2 cellular contexts compared by ENCODE assay signal in the genomic region with DNA sequence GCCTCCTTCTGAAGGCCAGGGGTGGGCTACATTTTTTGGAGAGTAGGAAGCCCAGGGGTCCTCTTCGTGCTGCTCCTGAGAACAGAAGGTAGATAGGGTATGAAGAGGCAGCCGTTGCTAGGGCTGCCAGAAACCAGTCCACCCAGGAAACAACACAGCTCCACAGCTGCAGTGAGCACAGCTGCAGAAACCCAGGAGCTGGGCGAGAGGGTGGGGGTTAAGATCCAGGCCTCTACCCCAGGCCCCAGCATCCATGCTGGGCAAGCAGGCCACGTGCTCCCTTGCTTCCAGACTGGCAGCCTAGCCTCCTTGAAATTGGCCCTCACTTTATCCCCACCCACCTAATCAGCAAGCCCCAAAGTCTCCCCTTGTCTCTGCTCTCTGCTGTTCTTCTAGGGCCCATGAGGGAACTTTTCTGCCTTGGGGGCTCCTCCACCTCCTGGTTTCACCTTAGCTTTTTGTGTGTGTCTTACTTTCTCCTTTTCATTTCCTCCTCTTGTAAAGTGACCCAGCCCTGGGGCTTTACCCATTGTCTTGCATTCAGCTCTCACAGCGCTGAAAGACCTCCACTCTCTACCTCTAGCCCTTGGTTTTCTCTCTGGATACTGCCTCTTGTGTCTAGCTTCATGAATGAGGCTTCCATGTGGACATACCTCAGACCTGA.
TF ChIP-seq lines count a peak whose summit lies in the region.

No MANE protein-coding gene starts in this region.

TF ChIP-seq in GM23338, 12 proteins besides CTCF, POLR2A, EP300 and RAD21:
- TF ChIP-seq, protein P1, sequence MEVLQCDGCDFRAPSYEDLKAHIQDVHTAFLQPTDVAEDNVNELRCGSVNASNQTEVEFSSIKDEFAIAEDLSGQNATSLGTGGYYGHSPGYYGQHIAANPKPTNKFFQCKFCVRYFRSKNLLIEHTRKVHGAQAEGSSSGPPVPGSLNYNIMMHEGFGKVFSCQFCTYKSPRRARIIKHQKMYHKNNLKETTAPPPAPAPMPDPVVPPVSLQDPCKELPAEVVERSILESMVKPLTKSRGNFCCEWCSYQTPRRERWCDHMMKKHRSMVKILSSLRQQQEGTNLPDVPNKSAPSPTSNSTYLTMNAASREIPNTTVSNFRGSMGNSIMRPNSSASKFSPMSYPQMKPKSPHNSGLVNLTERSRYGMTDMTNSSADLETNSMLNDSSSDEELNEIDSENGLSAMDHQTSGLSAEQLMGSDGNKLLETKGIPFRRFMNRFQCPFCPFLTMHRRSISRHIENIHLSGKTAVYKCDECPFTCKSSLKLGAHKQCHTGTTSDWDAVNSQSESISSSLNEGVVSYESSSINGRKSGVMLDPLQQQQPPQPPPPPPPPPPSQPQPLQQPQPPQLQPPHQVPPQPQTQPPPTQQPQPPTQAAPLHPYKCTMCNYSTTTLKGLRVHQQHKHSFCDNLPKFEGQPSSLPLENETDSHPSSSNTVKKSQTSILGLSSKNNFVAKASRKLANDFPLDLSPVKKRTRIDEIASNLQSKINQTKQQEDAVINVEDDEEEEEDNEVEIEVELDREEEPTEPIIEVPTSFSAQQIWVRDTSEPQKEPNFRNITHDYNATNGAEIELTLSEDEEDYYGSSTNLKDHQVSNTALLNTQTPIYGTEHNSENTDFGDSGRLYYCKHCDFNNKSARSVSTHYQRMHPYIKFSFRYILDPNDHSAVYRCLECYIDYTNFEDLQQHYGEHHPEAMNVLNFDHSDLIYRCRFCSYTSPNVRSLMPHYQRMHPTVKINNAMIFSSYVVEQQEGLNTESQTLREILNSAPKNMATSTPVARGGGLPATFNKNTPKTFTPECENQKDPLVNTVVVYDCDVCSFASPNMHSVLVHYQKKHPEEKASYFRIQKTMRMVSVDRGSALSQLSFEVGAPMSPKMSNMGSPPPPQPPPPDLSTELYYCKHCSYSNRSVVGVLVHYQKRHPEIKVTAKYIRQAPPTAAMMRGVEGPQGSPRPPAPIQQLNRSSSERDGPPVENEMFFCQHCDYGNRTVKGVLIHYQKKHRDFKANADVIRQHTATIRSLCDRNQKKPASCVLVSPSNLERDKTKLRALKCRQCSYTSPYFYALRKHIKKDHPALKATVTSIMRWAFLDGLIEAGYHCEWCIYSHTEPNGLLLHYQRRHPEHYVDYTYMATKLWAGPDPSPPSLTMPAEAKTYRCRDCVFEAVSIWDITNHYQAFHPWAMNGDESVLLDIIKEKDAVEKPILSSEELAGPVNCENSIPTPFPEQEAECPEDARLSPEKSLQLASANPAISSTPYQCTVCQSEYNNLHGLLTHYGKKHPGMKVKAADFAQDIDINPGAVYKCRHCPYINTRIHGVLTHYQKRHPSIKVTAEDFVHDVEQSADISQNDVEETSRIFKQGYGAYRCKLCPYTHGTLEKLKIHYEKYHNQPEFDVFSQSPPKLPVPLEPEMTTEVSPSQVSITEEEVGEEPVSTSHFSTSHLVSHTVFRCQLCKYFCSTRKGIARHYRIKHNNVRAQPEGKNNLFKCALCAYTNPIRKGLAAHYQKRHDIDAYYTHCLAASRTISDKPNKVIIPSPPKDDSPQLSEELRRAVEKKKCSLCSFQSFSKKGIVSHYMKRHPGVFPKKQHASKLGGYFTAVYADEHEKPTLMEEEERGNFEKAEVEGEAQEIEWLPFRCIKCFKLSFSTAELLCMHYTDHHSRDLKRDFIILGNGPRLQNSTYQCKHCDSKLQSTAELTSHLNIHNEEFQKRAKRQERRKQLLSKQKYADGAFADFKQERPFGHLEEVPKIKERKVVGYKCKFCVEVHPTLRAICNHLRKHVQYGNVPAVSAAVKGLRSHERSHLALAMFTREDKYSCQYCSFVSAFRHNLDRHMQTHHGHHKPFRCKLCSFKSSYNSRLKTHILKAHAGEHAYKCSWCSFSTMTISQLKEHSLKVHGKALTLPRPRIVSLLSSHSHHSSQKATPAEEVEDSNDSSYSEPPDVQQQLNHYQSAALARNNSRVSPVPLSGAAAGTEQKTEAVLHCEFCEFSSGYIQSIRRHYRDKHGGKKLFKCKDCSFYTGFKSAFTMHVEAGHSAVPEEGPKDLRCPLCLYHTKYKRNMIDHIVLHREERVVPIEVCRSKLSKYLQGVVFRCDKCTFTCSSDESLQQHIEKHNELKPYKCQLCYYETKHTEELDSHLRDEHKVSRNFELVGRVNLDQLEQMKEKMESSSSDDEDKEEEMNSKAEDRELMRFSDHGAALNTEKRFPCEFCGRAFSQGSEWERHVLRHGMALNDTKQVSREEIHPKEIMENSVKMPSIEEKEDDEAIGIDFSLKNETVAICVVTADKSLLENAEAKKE (CRISPR knock-in tag; IDR thresholded peaks at IDR 0.05): peak; percentile 59; the same call in 1 of the 2 replicates
- no peak for TF ChIP-seq CREB1 (CRISPR knock-in tag; IDR thresholded peaks at IDR 0.05; ENCODE audit: low read depth)

TF ChIP-seq in GM12878, 131 proteins besides CTCF, POLR2A, EP300 and RAD21:
- TF ChIP-seq, protein P2, sequence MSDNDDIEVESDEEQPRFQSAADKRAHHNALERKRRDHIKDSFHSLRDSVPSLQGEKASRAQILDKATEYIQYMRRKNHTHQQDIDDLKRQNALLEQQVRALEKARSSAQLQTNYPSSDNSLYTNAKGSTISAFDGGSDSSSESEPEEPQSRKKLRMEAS (IDR thresholded peaks at IDR 0.05; ENCODE audit: low read depth, low read length): no peak
- TF ChIP-seq BHLHE40 (IDR thresholded peaks at IDR 0.05; ENCODE audit: borderline replicate concordance in 1 of 2, low read depth in 2 of 2, low read length in 1 of 2): no peak
- no peak for TF ChIP-seq CHD4 (IDR thresholded peaks at IDR 0.05)
- TF ChIP-seq FOXM1 (IDR thresholded peaks at IDR 0.05; ENCODE audit: low read depth, low read length): no peak
- no peak for TF ChIP-seq TCF12 (IDR thresholded peaks at IDR 0.05; ENCODE audit: low read depth, low read length)
- no peak for TF ChIP-seq CBFB (IDR thresholded peaks at IDR 0.05; ENCODE audit: low read depth)
- no peak for TF ChIP-seq NR2C2 (IDR thresholded peaks at IDR 0.05; ENCODE audit: borderline replicate concordance, control insufficient read depth, insufficient read length, low read depth)
- no peak for TF ChIP-seq STAT3 (IDR thresholded peaks at IDR 0.05; ENCODE audit: low read depth, low read length)
- no peak for TF ChIP-seq HDAC6 (IDR thresholded peaks at IDR 0.05; ENCODE audit: unreplicated experiment)
- TF ChIP-seq HDGF (IDR thresholded peaks at IDR 0.05): no peak
